ENCODE assay signal across 12 cellular contexts in the genomic region with DNA sequence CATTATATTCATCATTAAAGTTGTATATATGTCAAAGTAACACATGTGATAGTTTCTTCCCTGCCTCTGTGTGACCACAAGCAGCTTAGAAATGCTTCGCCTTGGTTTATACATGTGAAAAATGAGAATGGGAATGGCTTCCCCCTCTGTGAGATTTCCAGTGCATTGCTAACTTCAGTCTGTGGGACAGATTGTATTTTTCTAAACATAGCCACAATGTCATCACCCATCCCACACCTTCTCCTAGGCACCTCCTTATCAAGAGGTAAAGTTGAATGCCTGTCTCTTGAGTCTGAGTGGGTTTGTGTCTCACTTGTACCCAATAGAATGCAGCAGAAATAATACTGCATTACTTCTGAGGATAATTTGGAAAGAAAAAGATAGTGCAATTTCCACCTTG. TPM values are rescaled to one million over a fixed set of nuclear protein-coding genes. Genes with fewer than 3 reads are reported as not detected.
DNase-seq lines count a peak whose midpoint lies in the region; ATAC-seq, FAIRE-seq and TF ChIP-seq lines count a peak whose summit lies in the region.
"Had no signal": no experiment of that assay in that cellular context is flagged by ENCODE, and none has a peak within 500 bp of the region (broad histone marks: within the 10 kb centered on the region; RNA-seq: fewer than 3 reads in every experiment).

No MANE protein-coding gene starts in this region.

- CTCF ChIA-PET in PC-3 (lab: Charles Lee) (interaction anchor here (2.0 kb wide), 1 partner anchor 10 kb away, joined by 5 read pairs; no protein-coding TSS in a partner anchor), H1 (lab: Charles Lee; ENCODE audit: partially characterized antibody) (interaction anchor here (0.7 to 3.0 kb wide), 17 partner anchors 8 to 266 kb away, joined by 3 to 13 read pairs (median 4); a partner anchor contains a TSS)

- H3K9ac ChIP-seq in PC-3 (ENCODE audit: low read length) (peak overlapping the region; percentile 73), H1 (replicated peaks in 1 of 4; ENCODE audit: extremely low read depth in 1 of 4, low read depth in 3 of 4, low read length in 3 of 4) (no peak overlapping the region; a peak in 1 of 7 replicates)

- 88% methylated on average over 1 of the region's 1 CpG; no CpG with 5 or more reads in 1 of the 2 experiments for WGBS in H1 (ENCODE audit: extremely low coverage in 1 of 2, insufficient coverage in 1 of 2, insufficient read length in 1 of 2, insufficient replicate concordance in 2 of 2, low coverage in 1 of 2, low lambda C conversion rate in 2 of 2, missing lambda C conversion rate in 1 of 2), 2 experiments

- H3K27me3 ChIP-seq in PC-3 (ENCODE audit: low read length) = no peaks in the 10 kb centered on the region
- H3K27me3 ChIP-seq in H1 (replicated peaks in 1 of 4; ENCODE audit: control insufficient read depth in 3 of 4, extremely low read depth in 1 of 4, insufficient read depth in 3 of 4, low read length in 3 of 4) = no peaks in the 10 kb centered on the region
- H3K27me3 ChIP-seq in lower lobe of right lung (ENCODE audit: low read depth) = no peaks in the 10 kb centered on the region
- no peaks in the 10 kb centered on the region for H3K27me3 ChIP-seq in thoracic aorta (replicated peaks; ENCODE audit: insufficient read depth)

- peaks cover 24% of the 10 kb centered on the region for H3K36me3 ChIP-seq in PC-3 (ENCODE audit: low read depth, low read length)
- H3K36me3 ChIP-seq in H1 (ENCODE audit: control insufficient read depth in 2 of 4, insufficient read depth in 4 of 4, low read length in 3 of 4) = no peaks in the 10 kb centered on the region
- H3K36me3 ChIP-seq in lower lobe of right lung = no peaks in the 10 kb centered on the region
- H3K36me3 ChIP-seq in thoracic aorta = no peaks in the 10 kb centered on the region

- H3K4me3 Mint-ChIP-seq in stimulated activated effector memory CD8-positive, alpha-beta T cell treated with anti-CD3 and anti-CD28 coated beads, Interleukin-12 subunit alpha, Interleukin-12 subunit beta, amount 100 ng/mL, for 72 hours = no peak overlapping the region
- no peak overlapping the region for H3K4me3 Mint-ChIP-seq in activated T-helper 2 cell treated with anti-CD3 and anti-CD28 coated beads, Interferon-gamma antibody, Interleukin-2, Interleukin-4, amounts not matched to agents 10 μg/mL and 5 μg/mL and 100 μg/mL, durations not matched to agents 14 hours and 24 hours and 36 hours (ENCODE audit: low read depth)
- H3K4me3 Mint-ChIP-seq: stimulated activated memory B cell treated with anti-CD40 and anti-IgM and Interleukin-4, amounts not matched to agents 10 μg/mL and 1 μg/mL and 100 μg/mL, for 72 hours had no signal

- intact Hi-C loops in PC-3 (cut with micrococcal nuclease) (loop anchor here (1.0 to 2.0 kb wide), 3 partner anchors 51 to 229 kb away; no protein-coding TSS in a partner anchor), lower lobe of right lung (cut with DNase I) (loop anchor here (10.0 kb wide), 1 partner anchor 189 kb away; no protein-coding TSS in a partner anchor)
- intact Hi-C loops in activated T-helper 2 cell treated with anti-CD3 and anti-CD28 coated beads, Interferon-gamma antibody, Interleukin-2, Interleukin-4, amounts not matched to agents 10 μg/mL and 5 μg/mL and 100 μg/mL, durations not matched to agents 14 hours and 24 hours and 36 hours (cut with micrococcal nuclease) = loop anchor here (5.0 to 10.0 kb wide), 2 partner anchors 49 to 231 kb away; a partner anchor contains a TSS

- H4K8ac ChIP-seq in H1 (ENCODE audit: extremely low read depth, insufficient read depth, low read length) = no peak overlapping the region

- no peak overlapping the region for H2BK5ac ChIP-seq in H1 (ENCODE audit: low read depth, low read length)

- H3K56ac ChIP-seq in H1 (replicated peaks; ENCODE audit: insufficient read length, low read depth, low read length) = no peak overlapping the region

- H3K4me2 ChIP-seq in PC-3 (ENCODE audit: low read length) (peak overlapping the region; percentile 79), H1 (ENCODE audit: insufficient read depth in 1 of 2, low read depth in 2 of 2, low read length in 2 of 2) (no peak overlapping the region)

- H3K23me2 ChIP-seq in H1 (ENCODE audit: low read depth, low read length) = no peaks in the 10 kb centered on the region; the same call in 1 of the 2 replicates

- ATAC-seq in PC-3 (no peak), lower lobe of right lung (no peak), thoracic aorta (ENCODE audit: insufficient number of reproducible peaks, low FRiP score, low read depth) (no peak), GM18511 (IDR thresholded peaks at IDR 0.05; ENCODE audit: unreplicated experiment) (no peak)
- no peak for ATAC-seq in stimulated activated effector memory CD8-positive, alpha-beta T cell treated with anti-CD3 and anti-CD28 coated beads, Interleukin-12 subunit alpha, Interleukin-12 subunit beta, amount 100 ng/mL, for 72 hours
- ATAC-seq: stimulated activated memory B cell treated with anti-CD40 and anti-IgM and Interleukin-4, amounts not matched to agents 10 μg/mL and 1 μg/mL and 100 μg/mL, for 72 hours had no signal

- no peak overlapping the region for H2BK20ac ChIP-seq in H1 (ENCODE audit: low read length)

- H3K79me1 ChIP-seq in H1 (ENCODE audit: low read depth, low read length) = no peaks in the 10 kb centered on the region

- H3K36me3 Mint-ChIP-seq in stimulated activated effector memory CD8-positive, alpha-beta T cell treated with anti-CD3 and anti-CD28 coated beads, Interleukin-12 subunit alpha, Interleukin-12 subunit beta, amount 100 ng/mL, for 72 hours = no peaks in the 10 kb centered on the region
- no peaks in the 10 kb centered on the region for H3K36me3 Mint-ChIP-seq in activated T-helper 2 cell treated with anti-CD3 and anti-CD28 coated beads, Interferon-gamma antibody, Interleukin-2, Interleukin-4, amounts not matched to agents 10 μg/mL and 5 μg/mL and 100 μg/mL, durations not matched to agents 14 hours and 24 hours and 36 hours (ENCODE audit: low read depth)
- H3K36me3 Mint-ChIP-seq: stimulated activated memory B cell treated with anti-CD40 and anti-IgM and Interleukin-4, amounts not matched to agents 10 μg/mL and 1 μg/mL and 100 μg/mL, for 72 hours had no signal

- no peak overlapping the region for H3K4ac ChIP-seq in H1 (replicated peaks; ENCODE audit: insufficient read length, low read depth, low read length)

- no peak overlapping the region for H2BK15ac ChIP-seq in H1 (ENCODE audit: low read length)

- no peak for TF ChIP-seq CTCF in PC-3 (conservative IDR thresholded peaks at IDR 0.05; ENCODE audit: low read depth, low read length)
- no peak for TF ChIP-seq CTCF in H1 (IDR thresholded peaks at IDR 0.05; ENCODE audit: control extremely low read depth in 1 of 3, insufficient read depth in 1 of 3, low read depth in 1 of 3, low read length in 3 of 3)
- no peak for TF ChIP-seq CTCF in lower lobe of right lung (IDR thresholded peaks at IDR 0.05)
- TF ChIP-seq CTCF in thoracic aorta (IDR thresholded peaks at IDR 0.05) = no peak

- H2AK5ac ChIP-seq in H1 (ENCODE audit: low read depth, low read length) = no peak overlapping the region

- H4K91ac ChIP-seq in H1 (replicated peaks; ENCODE audit: insufficient read length, low read length) = peak overlapping the region; percentile 23

- no peak for FAIRE-seq in H1 (lab: Jason Lieb, UNC)

- no TSS peak for BruUV-seq in PC-3 (replicated peaks; lab: Mats Ljungman, UMichigan)

- DNase-seq in PC-3 (no peak), H1 (ENCODE audit: low read depth in 1 of 2, low spot score in 2 of 2) (no peak), lower lobe of right lung (no peak), thoracic aorta (ENCODE audit: low spot score) (no peak), kidney tubule cell (ENCODE audit: low spot score) (no peak)
- no peak for DNase-seq in stimulated activated effector memory CD8-positive, alpha-beta T cell treated with anti-CD3 and anti-CD28 coated beads, Interleukin-12 subunit alpha, Interleukin-12 subunit beta, amount 100 ng/mL, for 72 hours (ENCODE audit: low spot score in 2 of 2)
- no peak for DNase-seq in activated T-helper 2 cell treated with anti-CD3 and anti-CD28 coated beads, Interferon-gamma antibody, Interleukin-2, Interleukin-4, amounts not matched to agents 10 μg/mL and 5 μg/mL and 100 μg/mL, durations not matched to agents 14 hours and 24 hours and 36 hours (ENCODE audit: low spot score)
- DNase-seq: amniotic stem cell, naive B cell had no signal

- TF ChIP-seq POLR2A in H1 (IDR thresholded peaks at IDR 0.05; ENCODE audit: control extremely low read depth in 1 of 2, low read depth in 2 of 2, low read length in 2 of 2) = no peak

- H3K27me3 Mint-ChIP-seq in activated T-helper 2 cell treated with anti-CD3 and anti-CD28 coated beads, Interferon-gamma antibody, Interleukin-2, Interleukin-4, amounts not matched to agents 10 μg/mL and 5 μg/mL and 100 μg/mL, durations not matched to agents 14 hours and 24 hours and 36 hours (ENCODE audit: low read depth) = peaks cover 7% of the 10 kb centered on the region
- H3K27me3 Mint-ChIP-seq: stimulated activated memory B cell treated with anti-CD40 and anti-IgM and Interleukin-4, amounts not matched to agents 10 μg/mL and 1 μg/mL and 100 μg/mL, for 72 hours had no signal

- no peak overlapping the region for H4K5ac ChIP-seq in H1 (ENCODE audit: insufficient read length, low read depth, low read length)

- no peak for TF ChIP-seq RAD21 in H1 (IDR thresholded peaks at IDR 0.05 in 1 of 2, conservative IDR thresholded peaks at IDR 0.05 in 1 of 2; ENCODE audit: low read depth in 2 of 2, low read length in 2 of 2)

- H2AFZ ChIP-seq in PC-3 (ENCODE audit: low read length) (no peak overlapping the region), H1 (ENCODE audit: low read length) (no peak overlapping the region)

- peaks cover 44% of the 10 kb centered on the region for H3K4me1 ChIP-seq in PC-3 (ENCODE audit: insufficient read depth, low read length)
- peaks cover 0 to 5% (median 2%) of the 10 kb centered on the region in 4 experiments; a peak in 5 of 7 replicates for H3K4me1 ChIP-seq in H1 (replicated peaks in 1 of 4; ENCODE audit: control insufficient read depth in 3 of 4, insufficient read depth in 4 of 4, low read length in 3 of 4)
- H3K4me1 ChIP-seq in lower lobe of right lung = peaks cover 41% of the 10 kb centered on the region
- H3K4me1 ChIP-seq in thoracic aorta (ENCODE audit: control insufficient read depth in 1 of 2, low read depth in 2 of 2) = peaks cover 23 to 29% of the 10 kb centered on the region in 2 donors

- no peak overlapping the region for H3K14ac ChIP-seq in H1 (ENCODE audit: insufficient read length)

- H2BK12ac ChIP-seq in H1 (ENCODE audit: low read depth, low read length) = no peak overlapping the region

- peaks cover 5% of the 10 kb centered on the region for H3F3A ChIP-seq in PC-3 (ENCODE audit: low read length, unreplicated experiment)

- H2BK120ac ChIP-seq in H1 (replicated peaks; ENCODE audit: low read depth, low read length) = no peak overlapping the region

- no peaks in the 10 kb centered on the region for H4K20me1 ChIP-seq in PC-3 (ENCODE audit: low read length)
- H4K20me1 ChIP-seq in H1 (replicated peaks in 1 of 2; ENCODE audit: control insufficient read depth in 1 of 2, insufficient read depth in 2 of 2, low read length in 2 of 2) = no peaks in the 10 kb centered on the region

- POLR2A ChIA-PET in PC-3 (lab: Charles Lee; ENCODE audit: unreplicated experiment) = no interaction called here
- POLR2A ChIA-PET in H1 (lab: Charles Lee; ENCODE audit: partially characterized antibody) = interaction anchor here (0.8 to 1.3 kb wide), 4 partner anchors 10 to 213 kb away, joined by 3 read pairs; no protein-coding TSS in a partner anchor

- H3K79me2 ChIP-seq in PC-3 (ENCODE audit: low read length) = no peaks in the 10 kb centered on the region
- H3K79me2 ChIP-seq in H1 (ENCODE audit: control insufficient read depth in 1 of 2, insufficient read depth in 2 of 2, low read length in 2 of 2) = no peaks in the 10 kb centered on the region

- no peak for TF ChIP-seq EP300 in H1 (IDR thresholded peaks at IDR 0.05; ENCODE audit: borderline replicate concordance in 1 of 2, low read depth in 2 of 2, low read length in 2 of 2)

- H3K23ac ChIP-seq in H1 (ENCODE audit: insufficient read length) = no peak overlapping the region

- H3K9me3 ChIP-seq in PC-3 (ENCODE audit: low read length) (peaks cover 24% of the 10 kb centered on the region), H1 (ENCODE audit: insufficient read depth in 2 of 2, low read depth in 1 of 2, low read length in 1 of 2) (no peaks in the 10 kb centered on the region; a peak in 1 of 4 replicates), lower lobe of right lung (no peaks in the 10 kb centered on the region), thoracic aorta (peaks cover 3% of the 10 kb centered on the region)

- no peak overlapping the region for H3K18ac ChIP-seq in H1 (ENCODE audit: extremely low read depth, low read length)

- H3K27ac Mint-ChIP-seq in stimulated activated effector memory CD8-positive, alpha-beta T cell treated with anti-CD3 and anti-CD28 coated beads, Interleukin-12 subunit alpha, Interleukin-12 subunit beta, amount 100 ng/mL, for 72 hours = no peak overlapping the region
- no peak overlapping the region for H3K27ac Mint-ChIP-seq in activated T-helper 2 cell treated with anti-CD3 and anti-CD28 coated beads, Interferon-gamma antibody, Interleukin-2, Interleukin-4, amounts not matched to agents 10 μg/mL and 5 μg/mL and 100 μg/mL, durations not matched to agents 14 hours and 24 hours and 36 hours
- H3K27ac Mint-ChIP-seq: stimulated activated memory B cell treated with anti-CD40 and anti-IgM and Interleukin-4, amounts not matched to agents 10 μg/mL and 1 μg/mL and 100 μg/mL, for 72 hours had no signal

- H3K4me3 ChIP-seq in PC-3 (ENCODE audit: low read length) = no peak overlapping the region
- no peak overlapping the region for H3K4me3 ChIP-seq in H1 (ENCODE audit: extremely low read depth in 1 of 4, insufficient read depth in 2 of 4, low read depth in 3 of 4, low read length in 4 of 4)
- no peak overlapping the region for H3K4me3 ChIP-seq in lower lobe of right lung
- H3K4me3 ChIP-seq in thoracic aorta = no peak overlapping the region

- H3K9me3 Mint-ChIP-seq in stimulated activated effector memory CD8-positive, alpha-beta T cell treated with anti-CD3 and anti-CD28 coated beads, Interleukin-12 subunit alpha, Interleukin-12 subunit beta, amount 100 ng/mL, for 72 hours = peaks cover 2% of the 10 kb centered on the region
- no peaks in the 10 kb centered on the region for H3K9me3 Mint-ChIP-seq in activated T-helper 2 cell treated with anti-CD3 and anti-CD28 coated beads, Interferon-gamma antibody, Interleukin-2, Interleukin-4, amounts not matched to agents 10 μg/mL and 5 μg/mL and 100 μg/mL, durations not matched to agents 14 hours and 24 hours and 36 hours

- peak overlapping the region; percentile 91 for H3K27ac ChIP-seq in PC-3 (ENCODE audit: low read length)
- H3K27ac ChIP-seq in H1 (ENCODE audit: low read depth, low read length) = no peak overlapping the region
- peak overlapping the region; percentile 61 for H3K27ac ChIP-seq in lower lobe of right lung
- H3K27ac ChIP-seq in thoracic aorta = peak overlapping the region; percentile 57 to 64
- H3K27ac ChIP-seq: HL-60 had no signal

- H3K9me2 ChIP-seq in PC-3 (replicated peaks; ENCODE audit: low read length) = no peaks in the 10 kb centered on the region

- no peaks in the 10 kb centered on the region for H3K4me1 Mint-ChIP-seq in stimulated activated effector memory CD8-positive, alpha-beta T cell treated with anti-CD3 and anti-CD28 coated beads, Interleukin-12 subunit alpha, Interleukin-12 subunit beta, amount 100 ng/mL, for 72 hours
- H3K4me1 Mint-ChIP-seq in activated T-helper 2 cell treated with anti-CD3 and anti-CD28 coated beads, Interferon-gamma antibody, Interleukin-2, Interleukin-4, amounts not matched to agents 10 μg/mL and 5 μg/mL and 100 μg/mL, durations not matched to agents 14 hours and 24 hours and 36 hours (ENCODE audit: low read depth) = peaks cover 4% of the 10 kb centered on the region

RNA-seq across cellular contexts. Expression of a gene that starts 27.8 kb away (rescaled TPM):
- total RNA-seq in PC-3 (2014; rRNA removed) (64.3 and 69.8 TPM in 2 replicates), lower lobe of right lung (101 TPM), thoracic aorta (100 to 1,000 TPM in 1 of 2 donors, 10 to 100 TPM in 1; 60.9 to 121 TPM)
- total RNA-seq in H1 (2021; fragmentation: NEBNext Ultra II Directional; extraction: Animal tissue kit (Norgen Biotek cat#: 25700)) = 0.90 and 1.3 TPM in 2 replicates
- polyA plus RNA-seq in H1 (2011; rRNA removed) = 0.20 and 0.24 TPM in 2 replicates
- polyA plus RNA-seq in H1 (2011; cell fraction: cytosol; rRNA removed) = 0.54 TPM
- 0.68 TPM for polyA plus RNA-seq in H1 (2011; cell fraction: nucleus; rRNA removed)
- 0.37 to 1.2 TPM (median 0.51 TPM) in 4 replicates for polyA plus RNA-seq in H1 (2012, experiment 1 of 2)
- polyA plus RNA-seq in H1 (2012, experiment 2 of 2) = 0.17 TPM
- polyA plus RNA-seq in H1 (2013, experiment 1 of 2) = 0.71 TPM
- polyA plus RNA-seq in H1 (2013, experiment 2 of 2) = 0.74 TPM
- polyA minus RNA-seq in H1 (2011; rRNA and poly(A)+ RNA removed) = 0.78 and 2.4 TPM in 2 replicates
- polyA minus RNA-seq in H1 (2011; cell fraction: cytosol; rRNA and poly(A)+ RNA removed) = 2.9 TPM
- 3.8 TPM for polyA minus RNA-seq in H1 (2011; cell fraction: nucleus; rRNA and poly(A)+ RNA removed)
- not detected in 2 replicates for total RNA-seq in activated T-helper 2 cell treated with anti-CD3 and anti-CD28 coated beads, Interferon-gamma antibody, Interleukin-2, Interleukin-4, amounts not matched to agents 10 μg/mL and 5 μg/mL and 100 μg/mL, durations not matched to agents 14 hours and 24 hours and 36 hours

Comparison
In these comparisons a context has a peak if more than half of its experiments do, and no peak if none do; other contexts are left out.
1. RNA of a gene that starts 27.8 kb away (total RNA-seq): 60.9 to 121 TPM in thoracic aorta, 101 TPM in lower lobe of right lung (single experiment) and 64.3 to 69.8 TPM in PC-3; 0.90 to 1.3 TPM in H1 and not detected in activated T-helper 2 cell treated with anti-CD3 and anti-CD28 coated beads, Interferon-gamma antibody, Interleukin-2, Interleukin-4, amounts not matched to agents 10 μg/mL and 5 μg/mL and 100 μg/mL, durations not matched to agents 14 hours and 24 hours and 36 hours; every median in the first group is over 10 times any median in the second.